Comparison of ENCODE assay signal across 1 cellular context in the genomic region with DNA sequence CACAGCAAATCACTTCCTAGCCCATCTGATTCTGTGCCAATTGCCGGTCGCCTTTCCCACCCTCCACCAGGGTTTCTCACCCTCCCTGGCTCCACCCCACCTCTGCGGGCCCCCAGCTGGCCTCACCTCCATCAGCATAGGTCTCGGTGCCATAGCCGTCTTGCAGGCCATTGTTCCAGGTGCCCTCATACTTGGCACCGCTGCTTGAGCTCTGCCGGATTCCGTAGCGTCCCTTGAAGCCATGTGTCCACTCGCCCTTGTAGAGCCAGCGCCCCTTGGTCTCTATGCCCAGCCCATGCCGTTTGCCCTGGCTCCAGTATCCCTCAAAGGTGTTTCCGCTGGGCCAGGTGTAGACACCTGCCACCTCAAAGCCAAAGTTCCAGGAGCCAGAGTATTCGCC.
TF ChIP-seq lines count a peak whose summit lies in the region.

No MANE protein-coding gene starts in this region.

TF ChIP-seq in H1, 55 proteins besides CTCF, POLR2A, EP300 and RAD21:
- no peak for TF ChIP-seq KDM4A (IDR thresholded peaks at IDR 0.05; ENCODE audit: low read depth, low read length, severe bottlenecking)
- TF ChIP-seq NRF1 (IDR thresholded peaks at IDR 0.05; ENCODE audit: low read depth, low read length): no peak
- no peak for TF ChIP-seq RFX5 (IDR thresholded peaks at IDR 0.05; ENCODE audit: borderline replicate concordance, low read depth, low read length)
- no peak for TF ChIP-seq ZNF274 (IDR thresholded peaks at IDR 0.05; ENCODE audit: borderline replicate concordance, extremely low read depth, low read length)
- TF ChIP-seq SRF (IDR thresholded peaks at IDR 0.05; ENCODE audit: low read depth, low read length): no peak
- TF ChIP-seq, protein P1, sequence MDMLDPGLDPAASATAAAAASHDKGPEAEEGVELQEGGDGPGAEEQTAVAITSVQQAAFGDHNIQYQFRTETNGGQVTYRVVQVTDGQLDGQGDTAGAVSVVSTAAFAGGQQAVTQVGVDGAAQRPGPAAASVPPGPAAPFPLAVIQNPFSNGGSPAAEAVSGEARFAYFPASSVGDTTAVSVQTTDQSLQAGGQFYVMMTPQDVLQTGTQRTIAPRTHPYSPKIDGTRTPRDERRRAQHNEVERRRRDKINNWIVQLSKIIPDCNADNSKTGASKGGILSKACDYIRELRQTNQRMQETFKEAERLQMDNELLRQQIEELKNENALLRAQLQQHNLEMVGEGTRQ (IDR thresholded peaks at IDR 0.05; ENCODE audit: low read length): no peak
- no peak for TF ChIP-seq SIN3A (conservative IDR thresholded peaks at IDR 0.05 in 1 of 2, IDR thresholded peaks at IDR 0.05 in 1 of 2; ENCODE audit: low read depth in 1 of 2, low read length in 2 of 2)
- TF ChIP-seq CREB1 (IDR thresholded peaks at IDR 0.05): no peak
